In the genomic region with DNA sequence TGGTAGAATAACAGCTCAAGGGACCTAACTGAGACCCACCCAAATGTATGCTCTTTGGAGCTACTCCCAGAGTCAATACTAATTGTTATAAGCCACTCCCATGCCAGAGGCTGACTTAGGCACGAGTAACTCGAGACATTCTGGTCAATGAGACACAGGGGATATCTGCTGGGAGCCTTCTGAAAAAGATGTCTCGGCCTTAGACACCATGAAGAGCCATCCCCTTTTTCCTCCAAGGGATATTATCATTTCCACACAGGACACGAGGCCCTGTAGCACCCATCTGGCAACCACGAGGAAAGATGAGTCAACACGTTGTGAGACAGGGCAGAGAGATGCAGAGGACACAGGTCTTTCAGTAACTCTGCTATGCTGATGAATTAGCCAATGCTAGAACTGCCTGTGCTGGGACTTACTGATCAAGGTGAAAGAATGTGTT, we compare ENCODE assay signal across 8 cellular contexts. TPM values are rescaled to one million over a fixed set of nuclear protein-coding genes. Genes with fewer than 3 reads are reported as not detected.
A peak's percentile ranks its signal among the peaks of the same experiment; 100 is the strongest.
DNase-seq lines count a peak whose midpoint lies in the region; ATAC-seq and TF ChIP-seq lines count a peak whose summit lies in the region.

No MANE protein-coding gene starts in this region.

- POLR2A ChIA-PET in activated CD8-positive, alpha-beta T cell treated with anti-CD3 and anti-CD28 coated beads, Interleukin-2, amount 10 ng/mL, durations not matched to agents 7 days and 5 days (lab: Charles Lee) = interaction anchor here (0.9 to 1.1 kb wide), 4 partner anchors 11 to 31 kb away, joined by 3 to 4 read pairs (median 3); partner anchors contain the start of gene ITPKB

- TF ChIP-seq EP300 in suprapubic skin (IDR thresholded peaks at IDR 0.05) = peak; percentile 89

- H3K4me3 ChIP-seq in heart right ventricle (no peak overlapping the region), suprapubic skin (no peak overlapping the region)

- H3K27ac Mint-ChIP-seq in activated CD8-positive, alpha-beta T cell treated with anti-CD3 and anti-CD28 coated beads, Interleukin-2, amount 10 ng/mL, durations not matched to agents 7 days and 5 days = peak overlapping the region; percentile 80

- H3K27ac ChIP-seq in heart right ventricle (peak overlapping the region in 8 of 10 donors; percentile 15 to 78 (median 51)), suprapubic skin (peak overlapping the region; percentile 81)

- H3K9me3 Mint-ChIP-seq in activated CD8-positive, alpha-beta T cell treated with anti-CD3 and anti-CD28 coated beads, Interleukin-2, amount 10 ng/mL, durations not matched to agents 7 days and 5 days (ENCODE audit: insufficient read depth) = no peaks in the 10 kb centered on the region

- H3K27me3 Mint-ChIP-seq in activated CD8-positive, alpha-beta T cell treated with anti-CD3 and anti-CD28 coated beads, Interleukin-2, amount 10 ng/mL, durations not matched to agents 7 days and 5 days (ENCODE audit: low read depth) = no peaks in the 10 kb centered on the region

- H3K4me3 Mint-ChIP-seq in activated CD8-positive, alpha-beta T cell treated with anti-CD3 and anti-CD28 coated beads, Interleukin-2, amount 10 ng/mL, durations not matched to agents 7 days and 5 days = no peak overlapping the region

- 38 to 44% methylated on average over 6 of the region's 6 CpGs for WGBS in heart right ventricle, 2 donors
- 21% methylated on average over 6 of the region's 6 CpGs for WGBS in suprapubic skin

- intact Hi-C loops in heart right ventricle (cut with DNase I) = loop anchor here in 2 of 10 donors (10.0 kb wide), 1 partner anchor 116 kb away; no protein-coding TSS in a partner anchor
- intact Hi-C loops in Right ventricle myocardium inferior (cut with DNase I) = no loop called here

- DNase-seq in heart right ventricle (no peak), Right ventricle myocardium inferior (ENCODE audit: missing footprints) (no peak), foreskin melanocyte (peak; percentile 92), suprapubic skin (ENCODE audit: low spot score in 2 of 2) (peak in 1 of 2 donors; percentile 81)
- DNase-seq in activated CD8-positive, alpha-beta T cell treated with anti-CD3 and anti-CD28 coated beads, Interleukin-2, amount 10 ng/mL, durations not matched to agents 7 days and 5 days = no peak

- peaks cover 57% of the 10 kb centered on the region for H3K36me3 Mint-ChIP-seq in activated CD8-positive, alpha-beta T cell treated with anti-CD3 and anti-CD28 coated beads, Interleukin-2, amount 10 ng/mL, durations not matched to agents 7 days and 5 days (ENCODE audit: low read depth)

- ATAC-seq in heart right ventricle (peak in 2 of 8 donors; percentile 0 to 27), Right ventricle myocardium inferior (no peak), HG02885 (IDR thresholded peaks at IDR 0.05; ENCODE audit: poor library complexity, unreplicated experiment) (no peak), GM21528 (IDR thresholded peaks at IDR 0.05; ENCODE audit: low FRiP score, unreplicated experiment) (no peak), GM21576 (IDR thresholded peaks at IDR 0.05; ENCODE audit: unreplicated experiment) (no peak)
- no peak for ATAC-seq in activated CD8-positive, alpha-beta T cell treated with anti-CD3 and anti-CD28 coated beads, Interleukin-2, amount 10 ng/mL, durations not matched to agents 7 days and 5 days

- TF ChIP-seq CTCF in heart right ventricle (IDR thresholded peaks at IDR 0.05) = no peak
- TF ChIP-seq CTCF in suprapubic skin (IDR thresholded peaks at IDR 0.05) = no peak

- H3K9me3 ChIP-seq in heart right ventricle (no peaks in the 10 kb centered on the region), suprapubic skin (no peaks in the 10 kb centered on the region)

- peaks cover 76% of the 10 kb centered on the region for H3K4me1 Mint-ChIP-seq in activated CD8-positive, alpha-beta T cell treated with anti-CD3 and anti-CD28 coated beads, Interleukin-2, amount 10 ng/mL, durations not matched to agents 7 days and 5 days (ENCODE audit: low read depth)

- H3K36me3 ChIP-seq in heart right ventricle (peaks cover 0 to 31% (median 0%) of the 10 kb centered on the region in 9 donors), suprapubic skin (no peaks in the 10 kb centered on the region)

- TF ChIP-seq POLR2A in suprapubic skin (IDR thresholded peaks at IDR 0.05) = no peak

- CTCF ChIA-PET in activated CD8-positive, alpha-beta T cell treated with anti-CD3 and anti-CD28 coated beads, Interleukin-2, amount 10 ng/mL, durations not matched to agents 7 days and 5 days (lab: Charles Lee) = interaction anchor here (0.8 to 7.6 kb wide), 8 partner anchors 9 to 120 kb away, joined by 3 to 89 read pairs (median 4); no protein-coding TSS in a partner anchor

- H3K4me1 ChIP-seq in heart right ventricle (peaks cover 10 to 95% (median 71%) of the 10 kb centered on the region in 9 donors), suprapubic skin (peaks cover 46% of the 10 kb centered on the region)

- H3K27me3 ChIP-seq in heart right ventricle (no peaks in the 10 kb centered on the region), suprapubic skin (no peaks in the 10 kb centered on the region)

RNA-seq across cellular contexts. Expression of gene ITPKB, which starts 30.7 kb away (rescaled TPM):
- 10 to 100 TPM; 12.1 to 30.5 (median 16.6) TPM for total RNA-seq in heart right ventricle
- polyA plus RNA-seq in heart right ventricle = 10 to 100 TPM in 1 of 2 donors, 1 to 10 TPM in 1; 4.5 to 17.0 TPM
- 24.8 TPM for total RNA-seq in Right ventricle myocardium inferior
- total RNA-seq in activated CD8-positive, alpha-beta T cell treated with anti-CD3 and anti-CD28 coated beads, Interleukin-2, amount 10 ng/mL, durations not matched to agents 7 days and 5 days = 10 to 100 TPM; 47.0 to 47.4 TPM
- total RNA-seq in suprapubic skin = 10 to 100 TPM; 31.0 to 39.0 (median 35.3) TPM
